ENCODE assay signal across 16 cellular contexts in genomic region chr3:86208782-86209181, GRCh38.
DNase-seq lines count a peak whose midpoint lies in the region; ATAC-seq and TF ChIP-seq lines count a peak whose summit lies in the region.
"Had no signal": no experiment of that assay in that cellular context is flagged by ENCODE, and none has a peak within 500 bp of the region (broad histone marks: within the 10 kb centered on the region; RNA-seq: fewer than 3 reads in every experiment).

No MANE protein-coding gene starts in this region.

- TF ChIP-seq CTCF in testis (IDR thresholded peaks at IDR 0.05) (no peak), gastroesophageal sphincter (IDR thresholded peaks at IDR 0.05) (no peak)

- no peak for TF ChIP-seq POLR2A in testis (IDR thresholded peaks at IDR 0.05)
- TF ChIP-seq POLR2A in gastroesophageal sphincter (IDR thresholded peaks at IDR 0.05), result no peak

- WGBS in testis, 2 donors, result 42 to 60% methylated on average over 1 of the region's 1 CpG
- 33 to 36% methylated on average over 1 of the region's 1 CpG for WGBS in gastroesophageal sphincter (ENCODE audit: low coverage in 1 of 2), 2 donors

- intact Hi-C loops in head of caudate nucleus (cut with DNase I) (no loop called here), testis (cut with DNase I; ENCODE audit: low total_unique reads) (no loop called here)

- H3K4me3 ChIP-seq in HUES48 (ENCODE audit: low read depth, low read length) (no peak overlapping the region), testis (no peak overlapping the region), gastroesophageal sphincter (no peak overlapping the region)
- H3K4me3 ChIP-seq: BLaER1 had no signal

- no peaks in the 10 kb centered on the region for H3K9me3 ChIP-seq in HUES48 (ENCODE audit: control insufficient read depth, insufficient read depth, low read length)
- no peaks in the 10 kb centered on the region for H3K9me3 ChIP-seq in testis
- H3K9me3 ChIP-seq in gastroesophageal sphincter, result no peaks in the 10 kb centered on the region
- H3K9me3 ChIP-seq: BLaER1, Caco-2 had no signal

- peaks cover 15% of the 10 kb centered on the region for H3K4me1 ChIP-seq in HUES48 (ENCODE audit: control insufficient read depth, insufficient read depth, low read length)
- no peaks in the 10 kb centered on the region for H3K4me1 ChIP-seq in testis
- no peaks in the 10 kb centered on the region for H3K4me1 ChIP-seq in gastroesophageal sphincter
- H3K4me1 ChIP-seq: BLaER1, Caco-2 had no signal

- TF ChIP-seq EP300 in gastroesophageal sphincter (IDR thresholded peaks at IDR 0.05), result no peak

- no peaks in the 10 kb centered on the region for H3K36me3 ChIP-seq in HUES48 (ENCODE audit: control insufficient read depth, insufficient read depth, low read length)
- H3K36me3 ChIP-seq in testis (ENCODE audit: low read depth, missing control alignments), result no peaks in the 10 kb centered on the region
- H3K36me3 ChIP-seq in gastroesophageal sphincter, result no peaks in the 10 kb centered on the region
- H3K36me3 ChIP-seq: BLaER1 had no signal

- DNase-seq in head of caudate nucleus (peak in 36 of 42 donors; percentile 9 to 74 (median 32)), testis (peak; percentile 20), NCI-H1105 treated with DMSO at 0.1 percent for 48 hours (lab: John Stamatoyannopoulos, UW) (no peak)
- DNase-seq: Caco-2; CD4-positive, CD25-positive, alpha-beta regulatory T cell; CD8-positive, alpha-beta T cell; DMS153; DND-41; GOT3; H7; HCEC 1CT had no signal

- no peak for ATAC-seq in gastroesophageal sphincter
- no peak for ATAC-seq in HG03460 (IDR thresholded peaks at IDR 0.05; ENCODE audit: unreplicated experiment)
- ATAC-seq: CD8-positive, alpha-beta T cell had no signal

- H3K27ac ChIP-seq in HUES48 (ENCODE audit: low read depth, low read length) (peak overlapping the region; percentile 21), testis (no peak overlapping the region), gastroesophageal sphincter (no peak overlapping the region)
- H3K27ac ChIP-seq: BLaER1, C4-2B had no signal

- H3K9ac ChIP-seq in HUES48 (ENCODE audit: low read depth, low read length), result no peak overlapping the region
- H3K9ac ChIP-seq: BLaER1 had no signal

- no peaks in the 10 kb centered on the region for H3K27me3 ChIP-seq in HUES48 (ENCODE audit: control insufficient read depth, insufficient read depth, low read length)
- H3K27me3 ChIP-seq in testis, result no peaks in the 10 kb centered on the region
- H3K27me3 ChIP-seq in gastroesophageal sphincter, result no peaks in the 10 kb centered on the region
- H3K27me3 ChIP-seq: BLaER1 had no signal
